16 cellular contexts compared by ENCODE assay signal in genomic region chr12:52492405-52492804, GRCh38. TPM values are rescaled to one million over a fixed set of nuclear protein-coding genes. Genes with fewer than 3 reads are reported as not detected.
DNase-seq lines count a peak whose midpoint lies in the region; ATAC-seq and TF ChIP-seq lines count a peak whose summit lies in the region.
"Not testable (repeated sequence)": the region's sequence is repeated elsewhere in the genome, so short reads cannot be mapped to it uniquely, and the experiment has no call there.
"Had no signal": no experiment of that assay in that cellular context is flagged by ENCODE, and none has a peak within 500 bp of the region (broad histone marks: within the 10 kb centered on the region; RNA-seq: fewer than 3 reads in every experiment).

No MANE protein-coding gene starts in this region.

- H3K4me3 ChIP-seq in RWPE2 (ENCODE audit: severe bottlenecking) (peak overlapping the region; percentile 59), mammary epithelial cell (replicated peaks in 1 of 3; ENCODE audit: insufficient read depth in 1 of 3, low read depth in 2 of 3, low read length in 3 of 3) (peak overlapping the region; percentile 79 to 83 (median 80)), esophagus squamous epithelium (peak overlapping the region; percentile 35 to 61 (median 42)), suprapubic skin (peak overlapping the region; percentile 23)
- H3K4me3 ChIP-seq in neuronal stem cell (ENCODE audit: low read length in 2 of 2) = not testable (repeated sequence)

- H2BK12ac ChIP-seq in neuronal stem cell (ENCODE audit: low read length) = not testable (repeated sequence)

- peak overlapping the region; percentile 100 for H3K27ac ChIP-seq in RWPE2 (ENCODE audit: poor library complexity, severe bottlenecking)
- H3K27ac ChIP-seq in mammary epithelial cell (ENCODE audit: insufficient read depth, low read depth, low read length) = peak overlapping the region; percentile 67
- peak overlapping the region; percentile 99 for H3K27ac ChIP-seq in epithelial cell of prostate
- peak overlapping the region; percentile 62 to 81 (median 74) for H3K27ac ChIP-seq in esophagus squamous epithelium
- H3K27ac ChIP-seq in neuronal stem cell (replicated peaks; ENCODE audit: low read length); suprapubic skin: not testable (repeated sequence)

- not testable (repeated sequence) for H3K14ac ChIP-seq in neuronal stem cell (ENCODE audit: low read length)

- in situ Hi-C loops in mammary epithelial cell (cut with MboI; ENCODE audit: low sequenced_read_pairs in 2 of 2) = not testable (repeated sequence)

- peaks cover 51% of the 10 kb centered on the region for H3K36me3 ChIP-seq in RWPE2 (ENCODE audit: low read depth)
- peaks cover 25% of the 10 kb centered on the region for H3K36me3 ChIP-seq in mammary epithelial cell (ENCODE audit: insufficient read depth, low read length)
- H3K36me3 ChIP-seq in esophagus squamous epithelium = peaks cover 0 to 31% (median 0%) of the 10 kb centered on the region in 3 donors
- not testable (repeated sequence) for H3K36me3 ChIP-seq in neuronal stem cell (replicated peaks in 1 of 2; ENCODE audit: control insufficient read depth in 2 of 2, insufficient read depth in 2 of 2, low read length in 2 of 2); suprapubic skin

- WGBS in mammary epithelial cell (ENCODE audit: low coverage, missing lambda C conversion rate) = 94% methylated on average over 3 of the region's 6 CpGs
- no CpG with 5 or more reads among the region's 6 CpGs for WGBS in esophagus squamous epithelium, 2 donors
- WGBS in neuronal stem cell (ENCODE audit: extremely low coverage in 2 of 2, insufficient read length in 2 of 2, insufficient replicate concordance in 1 of 2), 2 donors = no CpG with 5 or more reads among the region's 6 CpGs
- WGBS in suprapubic skin = no CpG with 5 or more reads among the region's 6 CpGs

- H2BK15ac ChIP-seq in neuronal stem cell (ENCODE audit: low read length) = not testable (repeated sequence)

- intact Hi-C loops in mammary epithelial cell (cut with micrococcal nuclease) = not testable (repeated sequence)
- intact Hi-C loops in esophagus squamous epithelium (cut with DNase I) = loop anchor here (10.0 kb wide), 1 partner anchor 98 kb away; no protein-coding TSS in a partner anchor

- not testable (repeated sequence) for H2AK5ac ChIP-seq in neuronal stem cell (ENCODE audit: low read depth, low read length)

- H2AFZ ChIP-seq in mammary epithelial cell (ENCODE audit: low read depth, low read length); neuronal stem cell (ENCODE audit: low read length): not testable (repeated sequence)

- DNase-seq in RWPE2 (ENCODE audit: low spot score); mammary epithelial cell; epithelial cell of prostate (ENCODE audit: low read depth, low spot score); esophagus squamous epithelium (lab: John Stamatoyannopoulos, UW); neuronal stem cell (ENCODE audit: low spot score); suprapubic skin (ENCODE audit: low spot score in 2 of 2): not testable (repeated sequence)

- H3K27me3 ChIP-seq in RWPE2 (ENCODE audit: insufficient read depth, poor library complexity, severe bottlenecking); mammary epithelial cell (ENCODE audit: insufficient read depth, low read length); esophagus squamous epithelium; neuronal stem cell (ENCODE audit: control insufficient read depth in 3 of 3, insufficient read depth in 3 of 3, low read depth in 1 of 3, low read length in 3 of 3); suprapubic skin: not testable (repeated sequence)

- peak overlapping the region; percentile 85 for H3K9ac ChIP-seq in mammary epithelial cell (ENCODE audit: insufficient read depth, low read length)
- H3K9ac ChIP-seq in neuronal stem cell (ENCODE audit: low read depth, low read length, poor library complexity) = not testable (repeated sequence)

- H3K4me1 ChIP-seq in RWPE2 (ENCODE audit: insufficient read depth, poor library complexity, severe bottlenecking) = peaks cover 38% of the 10 kb centered on the region
- peaks cover 46% of the 10 kb centered on the region for H3K4me1 ChIP-seq in mammary epithelial cell (ENCODE audit: insufficient read depth, low read length)
- peaks cover 30 to 52% (median 33%) of the 10 kb centered on the region in 3 donors for H3K4me1 ChIP-seq in esophagus squamous epithelium
- peaks cover 0 to 16% of the 10 kb centered on the region in 2 donors for H3K4me1 ChIP-seq in neuronal stem cell (ENCODE audit: control insufficient read depth in 2 of 2, insufficient read depth in 1 of 2, low read depth in 1 of 2, low read length in 2 of 2)
- peaks cover 42% of the 10 kb centered on the region for H3K4me1 ChIP-seq in suprapubic skin

- not testable (repeated sequence) for H3K23ac ChIP-seq in neuronal stem cell (ENCODE audit: low read depth, low read length, poor library complexity)

- H2BK120ac ChIP-seq in neuronal stem cell (ENCODE audit: low read depth, low read length) = not testable (repeated sequence)

- H2BK5ac ChIP-seq in neuronal stem cell (ENCODE audit: low read length) = not testable (repeated sequence)

- TF ChIP-seq POLR2A in esophagus squamous epithelium (IDR thresholded peaks at IDR 0.05); suprapubic skin (IDR thresholded peaks at IDR 0.05): not testable (repeated sequence)

- not testable (repeated sequence) for TF ChIP-seq EP300 in suprapubic skin (IDR thresholded peaks at IDR 0.05)

- BruUV-seq in mammary epithelial cell (replicated peaks; lab: Mats Ljungman, UMichigan) = not testable (repeated sequence)

- ATAC-seq in RWPE2 (ENCODE audit: low read depth) = not testable (repeated sequence)

- H3K79me2 ChIP-seq in mammary epithelial cell (ENCODE audit: insufficient read depth, low read length) = peaks cover 32% of the 10 kb centered on the region

- H4K20me1 ChIP-seq in mammary epithelial cell (ENCODE audit: insufficient read depth, low read length) = not testable (repeated sequence)

- TF ChIP-seq CTCF in RWPE2 (IDR thresholded peaks at IDR 0.05; ENCODE audit: poor library complexity, severe bottlenecking); mammary epithelial cell (conservative IDR thresholded peaks at IDR 0.05 in 1 of 2, IDR thresholded peaks at IDR 0.05 in 1 of 2; ENCODE audit: extremely low read depth in 1 of 2, insufficient read depth in 1 of 2, low read depth in 1 of 2, low read length in 2 of 2); esophagus squamous epithelium (IDR thresholded peaks at IDR 0.05); suprapubic skin (IDR thresholded peaks at IDR 0.05): not testable (repeated sequence)

- dilution Hi-C loops in mammary epithelial cell (cut with HindIII; ENCODE audit: low sequenced_read_pairs) = not testable (repeated sequence)

- not testable (repeated sequence) for H3K9me3 ChIP-seq in RWPE2 (ENCODE audit: severe bottlenecking); mammary epithelial cell (replicated peaks; ENCODE audit: insufficient read depth, low read length); esophagus squamous epithelium; neuronal stem cell (replicated peaks in 1 of 2; ENCODE audit: control insufficient read depth in 2 of 2, insufficient read depth in 1 of 2, low read depth in 1 of 2, low read length in 2 of 2); suprapubic skin

- H3K79me1 ChIP-seq in neuronal stem cell (ENCODE audit: low read depth, low read length) = not testable (repeated sequence)

- H3K4me2 ChIP-seq in mammary epithelial cell (ENCODE audit: insufficient read depth, low read depth, low read length) = peak overlapping the region; percentile 87
- H3K4me2 ChIP-seq in neuronal stem cell (ENCODE audit: insufficient read depth, low read length, poor library complexity, severe bottlenecking) = not testable (repeated sequence)

- not testable (repeated sequence) for H3K18ac ChIP-seq in neuronal stem cell (ENCODE audit: low read length)

- H4K8ac ChIP-seq in neuronal stem cell (ENCODE audit: low read depth, low read length) = peak overlapping the region; percentile 45

- CTCF ChIA-PET in mammary epithelial cell (lab: Charles Lee; ENCODE audit: low non-redundant PET) = not testable (repeated sequence)

- not testable (repeated sequence) for H3K4ac ChIP-seq in neuronal stem cell (ENCODE audit: low read length)

- H4K91ac ChIP-seq in neuronal stem cell (ENCODE audit: low read depth, low read length, poor library complexity) = not testable (repeated sequence)

RNA-seq across cellular contexts. Expression of gene KRT6A, which starts 0.7 kb away (rescaled TPM):
- 1,000 to 10,000 TPM; 5,785 to 6,260 TPM for total RNA-seq in mammary epithelial cell
- polyA plus RNA-seq in mammary epithelial cell = 8,475 TPM
- 6,728 TPM for polyA minus RNA-seq in mammary epithelial cell
- over 10,000 TPM in 3 of 4 donors, 1,000 to 10,000 TPM in 1; 1,263 to 22,053 (median 17,717) TPM for total RNA-seq in esophagus squamous epithelium
- polyA plus RNA-seq in neuronal stem cell (2013, experiment 1 of 2) = not detected
- not detected for polyA plus RNA-seq in neuronal stem cell (2013, experiment 2 of 2)
- 1,000 to 10,000 TPM in 1 of 4 donors, 100 to 1,000 TPM in 2, 10 to 100 TPM in 1; 57.7 to 1,258 (median 594) TPM for total RNA-seq in suprapubic skin
- total RNA-seq: A172; CD4-positive, alpha-beta memory T cell; Daoy; G401; GM23338; H4; H9 had no signal
- polyA plus RNA-seq: BJ; CD4-positive, alpha-beta memory T cell; GM23338 had no signal

RNA-seq across cellular contexts. Expression of gene KRT6C, which starts 18.8 kb away (rescaled TPM):
- total RNA-seq in mammary epithelial cell = 10 to 100 TPM; 16.6 to 29.5 TPM
- 23.6 TPM for polyA plus RNA-seq in mammary epithelial cell
- polyA minus RNA-seq in mammary epithelial cell = 1.8 TPM
- total RNA-seq in esophagus squamous epithelium = 1,000 to 10,000 TPM in 3 of 4 donors, 10 to 100 TPM in 1; 99.0 to 3,532 (median 1,742) TPM
- polyA plus RNA-seq in neuronal stem cell (2013, experiment 1 of 2) = not detected
- polyA plus RNA-seq in neuronal stem cell (2013, experiment 2 of 2) = not detected
- total RNA-seq in suprapubic skin = 10 to 100 TPM in 2 of 4 donors, 1 to 10 TPM in 1, not detected in 1; 7.8 to 23.7 (median 14.8) TPM
- total RNA-seq: A172; A673; Calu3; CD4-positive, alpha-beta memory T cell; Daoy; G401; GM23338; H4; H9 had no signal
- polyA plus RNA-seq: BJ; CD4-positive, alpha-beta memory T cell; GM23338 had no signal

RNA-seq across cellular contexts. Expression of gene KRT5, which starts 27.8 kb away (rescaled TPM):
- total RNA-seq in mammary epithelial cell (1,000 to 10,000 TPM; 7,365 to 9,297 TPM), esophagus squamous epithelium (over 10,000 TPM in 1 of 4 donors, 1,000 to 10,000 TPM in 3; 7,921 to 12,107 (median 9,375) TPM), suprapubic skin (1,000 to 10,000 TPM; 3,026 to 9,625 (median 8,067) TPM)
- 8,158 TPM for polyA plus RNA-seq in mammary epithelial cell
- polyA minus RNA-seq in mammary epithelial cell = 8,553 TPM
- not detected for polyA plus RNA-seq in neuronal stem cell (2013, experiment 1 of 2)
- not detected for polyA plus RNA-seq in neuronal stem cell (2013, experiment 2 of 2)
- total RNA-seq: CD4-positive, alpha-beta memory T cell; Daoy; G401; GM23338; H4; H9 had no signal
- polyA plus RNA-seq: BJ; CD4-positive, alpha-beta memory T cell; GM23338 had no signal

RNA-seq across cellular contexts. Expression of gene KRT6B, which starts 40.5 kb away (rescaled TPM):
- 1,000 to 10,000 TPM; 1,675 to 3,751 TPM for total RNA-seq in mammary epithelial cell
- 2,534 TPM for polyA plus RNA-seq in mammary epithelial cell
- polyA minus RNA-seq in mammary epithelial cell = 2,595 TPM
- 1,000 to 10,000 TPM in 3 of 4 donors, 100 to 1,000 TPM in 1; 308 to 3,585 (median 1,609) TPM for total RNA-seq in esophagus squamous epithelium
- polyA plus RNA-seq in neuronal stem cell (2013, experiment 1 of 2) = not detected
- not detected for polyA plus RNA-seq in neuronal stem cell (2013, experiment 2 of 2)
- total RNA-seq in suprapubic skin = 100 to 1,000 TPM in 3 of 4 donors, 10 to 100 TPM in 1; 44.8 to 765 (median 249) TPM
- total RNA-seq: A172; A673; CD4-positive, alpha-beta memory T cell; Daoy; G401; GM23338; H4; H9 had no signal
- polyA plus RNA-seq: BJ; CD4-positive, alpha-beta memory T cell; GM23338 had no signal

RNA-seq across cellular contexts. Expression of gene KRT75, which starts 58.2 kb away (rescaled TPM):
- 10 to 100 TPM in 1 of 2 donors, 1 to 10 TPM in 1; 3.2 to 26.5 TPM for total RNA-seq in mammary epithelial cell
- polyA plus RNA-seq in mammary epithelial cell = 3.1 TPM
- polyA minus RNA-seq in mammary epithelial cell = 0.62 TPM
- under 1 TPM in 1 of 4 donors, not detected in 3; 0.44 TPM for total RNA-seq in esophagus squamous epithelium
- polyA plus RNA-seq in neuronal stem cell (2013, experiment 1 of 2) = not detected
- not detected for polyA plus RNA-seq in neuronal stem cell (2013, experiment 2 of 2)
- total RNA-seq in suprapubic skin = 10 to 100 TPM in 3 of 4 donors, 1 to 10 TPM in 1; 3.3 to 67.9 (median 21.2) TPM
- total RNA-seq: A172; A673; Calu3; CD4-positive, alpha-beta memory T cell; GM23338; H9 had no signal
- polyA plus RNA-seq: BJ; CD4-positive, alpha-beta memory T cell; GM23338 had no signal
